In the genomic region with DNA sequence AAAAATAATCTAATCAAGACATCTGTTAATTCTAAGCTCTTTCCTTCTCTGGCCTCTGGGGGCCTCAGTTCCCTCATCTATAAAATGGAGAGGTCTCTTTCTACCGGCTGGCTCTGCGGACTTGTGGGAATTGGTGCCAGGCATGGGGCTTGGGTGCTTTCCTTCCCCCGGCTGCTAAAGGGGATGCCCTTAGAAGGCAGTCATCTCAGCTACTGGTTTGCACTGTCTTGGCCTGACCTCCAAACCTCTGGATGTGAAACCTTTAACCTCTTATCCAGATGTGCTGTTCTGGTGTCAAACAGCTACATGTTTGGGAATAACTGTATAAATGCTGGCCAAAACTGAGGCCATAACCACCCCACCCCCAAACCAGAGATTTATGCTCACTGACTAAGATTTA, we compare ENCODE assay signal across 1 cellular context.
TF ChIP-seq lines count a peak whose summit lies in the region.

No MANE protein-coding gene starts in this region.

TF ChIP-seq in Ishikawa, 13 proteins besides CTCF, POLR2A, EP300 and RAD21 (continued from another document):
- TF ChIP-seq, protein P1, sequence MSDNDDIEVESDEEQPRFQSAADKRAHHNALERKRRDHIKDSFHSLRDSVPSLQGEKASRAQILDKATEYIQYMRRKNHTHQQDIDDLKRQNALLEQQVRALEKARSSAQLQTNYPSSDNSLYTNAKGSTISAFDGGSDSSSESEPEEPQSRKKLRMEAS (IDR thresholded peaks at IDR 0.05) = no peak
- TF ChIP-seq CEBPB (IDR thresholded peaks at IDR 0.05) = no peak
- TF ChIP-seq, protein P2, sequence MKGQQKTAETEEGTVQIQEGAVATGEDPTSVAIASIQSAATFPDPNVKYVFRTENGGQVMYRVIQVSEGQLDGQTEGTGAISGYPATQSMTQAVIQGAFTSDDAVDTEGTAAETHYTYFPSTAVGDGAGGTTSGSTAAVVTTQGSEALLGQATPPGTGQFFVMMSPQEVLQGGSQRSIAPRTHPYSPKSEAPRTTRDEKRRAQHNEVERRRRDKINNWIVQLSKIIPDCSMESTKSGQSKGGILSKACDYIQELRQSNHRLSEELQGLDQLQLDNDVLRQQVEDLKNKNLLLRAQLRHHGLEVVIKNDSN (IDR thresholded peaks at IDR 0.05) = no peak
- no peak for TF ChIP-seq TAF1 (IDR thresholded peaks at IDR 0.05; ENCODE audit: low read depth)
- TF ChIP-seq CREB1 (IDR thresholded peaks at IDR 0.05; ENCODE audit: low read depth) = no peak
- no peak for TF ChIP-seq TEAD4 (IDR thresholded peaks at IDR 0.05)
- no peak for TF ChIP-seq NFIC (IDR thresholded peaks at IDR 0.05)
TF ChIP-seq in Ishikawa: peak in this region for 0.
